Comparison of ENCODE assay signal across 19 cellular contexts in genomic region chr16:52896478-52897164, GRCh38.
A peak's percentile ranks its signal among the peaks of the same experiment; 100 is the strongest.
DNase-seq lines count a peak whose midpoint lies in the region; ATAC-seq, FAIRE-seq and TF ChIP-seq lines count a peak whose summit lies in the region.
"Had no signal": no experiment of that assay in that cellular context is flagged by ENCODE, and none has a peak within 500 bp of the region (broad histone marks: within the 10 kb centered on the region; RNA-seq: fewer than 3 reads in every experiment).

No MANE protein-coding gene starts in this region.

- no peaks in the 10 kb centered on the region for H3K9me1 ChIP-seq in K562 (ENCODE audit: control insufficient read depth, insufficient read depth, low read length)

- in situ Hi-C loops in K562 (cut with MboI) = no loop called here

- H3K4me2 ChIP-seq in HCT116 (ENCODE audit: low read length) (no peak overlapping the region), K562 (ENCODE audit: insufficient read depth, low read length) (no peak overlapping the region)
- H3K4me2 ChIP-seq: BLaER1 had no signal

- H3K4me3 ChIP-seq in HCT116 (replicated peaks in 1 of 2; ENCODE audit: low read depth in 1 of 2, low read length in 2 of 2) (no peak overlapping the region), K562 (no peak overlapping the region)
- H3K4me3 ChIP-seq: BLaER1 had no signal

- no peak for FAIRE-seq in K562 (lab: Jason Lieb, UNC)
- FAIRE-seq: GM12891, GM18507 had no signal

- H3K27ac Mint-ChIP-seq in naive thymus-derived CD8-positive, alpha-beta T cell = no peak overlapping the region
- H3K27ac Mint-ChIP-seq: CD4-positive, CD25-positive, alpha-beta regulatory T cell; CD8-positive, alpha-beta T cell; HFFc6 had no signal

- H3K4me1 ChIP-seq in HCT116 (ENCODE audit: control insufficient read depth in 1 of 2, insufficient read depth in 2 of 2, low read length in 2 of 2) = no peaks in the 10 kb centered on the region
- no peaks in the 10 kb centered on the region for H3K4me1 ChIP-seq in K562 (replicated peaks in 1 of 2; ENCODE audit: control insufficient read depth in 2 of 2, insufficient read depth in 2 of 2, low read length in 2 of 2)
- H3K4me1 ChIP-seq: BLaER1, Caco-2 had no signal

- TF ChIP-seq RAD21 in HCT116 (IDR thresholded peaks at IDR 0.05; ENCODE audit: low read depth) (no peak), K562 (CRISPR knock-in tag; conservative IDR thresholded peaks at IDR 0.05 in 1 of 2, IDR thresholded peaks at IDR 0.05 in 1 of 2) (no peak)

- TF ChIP-seq CTCF in HCT116 (IDR thresholded peaks at IDR 0.05 in 2 of 3, conservative IDR thresholded peaks at IDR 0.05 in 1 of 3; ENCODE audit: borderline replicate concordance in 1 of 3, insufficient read depth in 1 of 3, low read depth in 2 of 3, low read length in 2 of 3) (no peak), K562 (IDR thresholded peaks at IDR 0.05 in 2 of 3, conservative IDR thresholded peaks at IDR 0.05 in 1 of 3; ENCODE audit: insufficient read depth in 2 of 3, low read depth in 1 of 3, low read length in 3 of 3) (no peak)

- H3K9ac ChIP-seq in HCT116 (ENCODE audit: low read length) = no peak overlapping the region
- no peak overlapping the region for H3K9ac ChIP-seq in K562 (ENCODE audit: insufficient read depth in 1 of 2, low read depth in 2 of 2, low read length in 2 of 2)
- H3K9ac ChIP-seq: BLaER1 had no signal

- no peak for DNase-seq in HCT116 (ENCODE audit: low read depth, low spot score)
- peak; percentile 12 for DNase-seq in NAMALWA (ENCODE audit: low spot score)
- no peak for DNase-seq in K562 (ENCODE audit: extremely low read depth in 1 of 4, low spot score in 3 of 4)
- no peak for DNase-seq in NCI-H187 (lab: John Stamatoyannopoulos, UW)
- DNase-seq in naive thymus-derived CD8-positive, alpha-beta T cell = no peak
- no peak for DNase-seq in stimulated activated CD4-positive, alpha-beta T cell treated with anti-CD3 and anti-CD28 coated beads, Interleukin-15, amount 100 ng/mL, for 24 hours
- DNase-seq: Caco-2; CD4-positive, CD25-positive, alpha-beta regulatory T cell; CD8-positive, alpha-beta T cell; DMS79; EL; GDM1; GOT3; H7; HCEC 1CT; HFFc6 had no signal

- RAD21 ChIA-PET in HCT116 (lab: Charles Lee; ENCODE audit: low non-redundant PET in 1 of 2, low total read pairs in 2 of 2, uncharacterized antibody in 2 of 2, unreplicated experiment in 2 of 2) = no interaction called here

- H2AFZ ChIP-seq in HCT116 (ENCODE audit: low read depth, low read length, poor library complexity, severe bottlenecking) = no peak overlapping the region
- H2AFZ ChIP-seq in K562 (ENCODE audit: low read depth, low read length) = no peak overlapping the region

- ATAC-seq in HCT116 = 0 out of 2 replicates have a peak, but pooled peaks have one; percentile 36
- no peak for ATAC-seq in K562
- no peak for ATAC-seq in naive thymus-derived CD8-positive, alpha-beta T cell
- ATAC-seq: CD8-positive, alpha-beta T cell had no signal

- POLR2A ChIA-PET in HCT116 (lab: Charles Lee) = no interaction called here
- POLR2A ChIA-PET in K562 (lab: Yijun Ruan, JAX) = no interaction called here
- POLR2A ChIA-PET in naive thymus-derived CD8-positive, alpha-beta T cell (lab: Charles Lee) = no interaction called here

- H3K27me3 Mint-ChIP-seq in naive thymus-derived CD8-positive, alpha-beta T cell = peaks cover 9 to 24% (median 16%) of the 10 kb centered on the region in 5 donors
- H3K27me3 Mint-ChIP-seq: CD4-positive, CD25-positive, alpha-beta regulatory T cell had no signal

- H3K79me2 ChIP-seq in HCT116 (ENCODE audit: insufficient read depth, low read length) = no peaks in the 10 kb centered on the region
- no peaks in the 10 kb centered on the region for H3K79me2 ChIP-seq in K562 (ENCODE audit: control insufficient read depth, insufficient read depth, low read length)

- H3K4me1 Mint-ChIP-seq in naive thymus-derived CD8-positive, alpha-beta T cell = no peaks in the 10 kb centered on the region
- H3K4me1 Mint-ChIP-seq: CD4-positive, CD25-positive, alpha-beta regulatory T cell had no signal

- H3K36me3 ChIP-seq in HCT116 (ENCODE audit: control insufficient read depth in 1 of 2, insufficient read depth in 2 of 2, low read length in 2 of 2) (no peaks in the 10 kb centered on the region), K562 (ENCODE audit: control insufficient read depth, insufficient read depth, low read length) (no peaks in the 10 kb centered on the region)
- H3K36me3 ChIP-seq: BLaER1 had no signal

- intact Hi-C loops in HCT116 (cut with micrococcal nuclease) = no loop called here
- intact Hi-C loops in K562 (cut with micrococcal nuclease) = no loop called here

- H4K20me1 ChIP-seq in HCT116 (ENCODE audit: insufficient read depth) (no peaks in the 10 kb centered on the region), K562 (replicated peaks; ENCODE audit: control insufficient read depth, insufficient read depth, low read length) (no peaks in the 10 kb centered on the region)
- H4K20me1 ChIP-seq: BLaER1 had no signal

- no peaks in the 10 kb centered on the region for H3K9me2 ChIP-seq in HCT116 (ENCODE audit: insufficient read depth)

- CTCF ChIA-PET in HCT116 (lab: Charles Lee) = no interaction called here
- CTCF ChIA-PET in K562 (lab: Yijun Ruan, JAX; ENCODE audit: low intra/inter-chr PET ratio) = no interaction called here

- no TSS peak for BruUV-seq in HCT116 (replicated peaks; lab: Mats Ljungman, UMichigan)
- BruUV-seq in K562 (replicated peaks; lab: Mats Ljungman, UMichigan) = no TSS peak

- WGBS in K562 (ENCODE audit: insufficient coverage, low coverage, missing lambda C conversion rate) = 1% methylated on average over 5 of the region's 5 CpGs

- H3K9me3 ChIP-seq in HCT116 (ENCODE audit: control insufficient read depth in 1 of 2, insufficient read depth in 1 of 2, low read depth in 1 of 2, low read length in 2 of 2) (no peaks in the 10 kb centered on the region), K562 (replicated peaks; ENCODE audit: control insufficient read depth, insufficient read depth, low read depth, low read length) (no peaks in the 10 kb centered on the region)
- H3K9me3 ChIP-seq: BLaER1, Caco-2 had no signal

- H3K9me3 Mint-ChIP-seq in naive thymus-derived CD8-positive, alpha-beta T cell = peaks cover 0 to 24% (median 4%) of the 10 kb centered on the region in 9 donors

- H3K36me3 Mint-ChIP-seq in naive thymus-derived CD8-positive, alpha-beta T cell = no peaks in the 10 kb centered on the region
- H3K36me3 Mint-ChIP-seq: CD4-positive, CD25-positive, alpha-beta regulatory T cell; CD8-positive, alpha-beta T cell had no signal

- no peaks in the 10 kb centered on the region for H3K27me3 ChIP-seq in HCT116 (ENCODE audit: insufficient read depth, low read length)
- no peaks in the 10 kb centered on the region for H3K27me3 ChIP-seq in K562 (ENCODE audit: control insufficient read depth in 2 of 2, insufficient read depth in 2 of 2, low read length in 2 of 2)
- H3K27me3 ChIP-seq: BLaER1 had no signal

- H3K4me3 Mint-ChIP-seq in naive thymus-derived CD8-positive, alpha-beta T cell = no peak overlapping the region
- H3K4me3 Mint-ChIP-seq: CD4-positive, CD25-positive, alpha-beta regulatory T cell; CD8-positive, alpha-beta T cell; HFFc6 had no signal

- TF ChIP-seq EP300 in K562 (IDR thresholded peaks at IDR 0.05; ENCODE audit: low read length) = no peak

- TF ChIP-seq POLR2A in HCT116 (IDR thresholded peaks at IDR 0.05; ENCODE audit: borderline replicate concordance, extremely low read depth, insufficient read depth, insufficient read length) (no peak), K562 (conservative IDR thresholded peaks at IDR 0.05) (no peak)

- H3K27ac ChIP-seq in HCT116 (ENCODE audit: low read depth, low read length) = no peak overlapping the region
- H3K27ac ChIP-seq in K562 (ENCODE audit: extremely low read depth, low read depth, low read length) = no peak overlapping the region
- H3K27ac ChIP-seq: BLaER1 had no signal

TF ChIP-seq in HCT116, 20 proteins besides CTCF, POLR2A, EP300 and RAD21:
- TF ChIP-seq ZFX (IDR thresholded peaks at IDR 0.05) = no peak
- TF ChIP-seq SRF (IDR thresholded peaks at IDR 0.05; ENCODE audit: low read depth) = peak; percentile 75
TF ChIP-seq in HCT116: peak in this region for 1.

TF ChIP-seq in K562, 482 proteins besides CTCF, POLR2A, EP300 and RAD21:
- TF ChIP-seq ATF3 (IDR thresholded peaks at IDR 0.05) (0 out of 2 replicates have a peak, but pooled peaks have one; percentile 14), ATF3 (CRISPR knock-in tag; conservative IDR thresholded peaks at IDR 0.05) (no peak), MIER1 (IDR thresholded peaks at IDR 0.05; ENCODE audit: low read depth) (no peak), ATF1 (CRISPR knock-in tag; IDR thresholded peaks at IDR 0.05) (no peak), ATF1 (tag; IDR thresholded peaks at IDR 0.05) (0 out of 2 replicates have a peak, but pooled peaks have one; percentile 28)
TF ChIP-seq in K562: peak in this region for 2.

Comparison
In these comparisons a context has a peak if more than half of its experiments do, and no peak if none do; other contexts are left out.
1. Of the 22 proteins assayed by ChIP-seq in both K562 and HCT116: peak only in K562: none; only in HCT116: SRF; in both: none; in neither: 20; mixed calls (peak in some experiments, not most) for 1.